1 cellular context compared by ENCODE assay signal in the genomic region with DNA sequence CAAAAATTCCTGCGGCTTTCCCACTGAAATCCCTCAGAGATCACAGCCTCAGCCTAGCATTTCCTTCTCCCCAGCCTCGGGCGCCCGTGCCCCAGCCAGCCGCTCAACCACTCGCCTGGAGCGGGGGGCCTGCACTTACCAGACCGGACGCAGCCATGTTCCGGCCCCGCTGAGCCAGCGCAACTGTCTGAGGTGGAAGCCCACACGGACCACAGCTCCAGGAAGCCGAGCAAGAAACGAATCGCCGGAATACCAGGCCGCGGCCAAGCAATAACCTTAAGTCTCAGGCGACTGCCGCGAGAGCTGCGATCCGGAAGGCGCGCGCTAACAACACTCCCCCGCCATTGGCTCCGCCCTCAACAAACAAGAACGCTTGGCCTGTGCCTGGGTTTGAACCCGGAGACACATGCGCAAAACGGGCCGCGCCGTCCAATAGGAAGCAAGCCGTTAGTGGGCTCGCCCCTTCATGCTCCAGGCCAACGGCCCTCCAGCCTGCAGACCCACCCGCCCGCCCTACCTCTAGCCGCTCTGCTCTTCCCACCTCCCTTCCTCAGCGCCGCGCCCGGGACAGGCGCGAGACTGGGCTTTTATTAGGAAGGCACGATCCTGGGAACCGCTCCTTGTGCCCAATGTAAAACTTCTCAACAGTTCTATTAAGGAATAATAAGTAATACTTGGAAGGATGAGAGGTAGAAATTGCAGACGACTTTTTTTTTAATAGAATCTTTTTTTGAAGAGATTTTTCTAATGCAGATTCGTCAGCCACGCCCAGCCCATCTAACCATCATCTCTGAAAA.
TF ChIP-seq lines count a peak whose summit lies in the region.

A gene with protein sequence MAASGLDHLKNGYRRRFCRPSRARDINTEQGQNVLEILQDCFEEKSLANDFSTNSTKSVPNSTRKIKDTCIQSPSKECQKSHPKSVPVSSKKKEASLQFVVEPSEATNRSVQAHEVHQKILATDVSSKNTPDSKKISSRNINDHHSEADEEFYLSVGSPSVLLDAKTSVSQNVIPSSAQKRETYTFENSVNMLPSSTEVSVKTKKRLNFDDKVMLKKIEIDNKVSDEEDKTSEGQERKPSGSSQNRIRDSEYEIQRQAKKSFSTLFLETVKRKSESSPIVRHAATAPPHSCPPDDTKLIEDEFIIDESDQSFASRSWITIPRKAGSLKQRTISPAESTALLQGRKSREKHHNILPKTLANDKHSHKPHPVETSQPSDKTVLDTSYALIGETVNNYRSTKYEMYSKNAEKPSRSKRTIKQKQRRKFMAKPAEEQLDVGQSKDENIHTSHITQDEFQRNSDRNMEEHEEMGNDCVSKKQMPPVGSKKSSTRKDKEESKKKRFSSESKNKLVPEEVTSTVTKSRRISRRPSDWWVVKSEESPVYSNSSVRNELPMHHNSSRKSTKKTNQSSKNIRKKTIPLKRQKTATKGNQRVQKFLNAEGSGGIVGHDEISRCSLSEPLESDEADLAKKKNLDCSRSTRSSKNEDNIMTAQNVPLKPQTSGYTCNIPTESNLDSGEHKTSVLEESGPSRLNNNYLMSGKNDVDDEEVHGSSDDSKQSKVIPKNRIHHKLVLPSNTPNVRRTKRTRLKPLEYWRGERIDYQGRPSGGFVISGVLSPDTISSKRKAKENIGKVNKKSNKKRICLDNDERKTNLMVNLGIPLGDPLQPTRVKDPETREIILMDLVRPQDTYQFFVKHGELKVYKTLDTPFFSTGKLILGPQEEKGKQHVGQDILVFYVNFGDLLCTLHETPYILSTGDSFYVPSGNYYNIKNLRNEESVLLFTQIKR (minus strand): TSS at position 305 of the 797 bp plus-strand sequence. CDS start 148 bp downstream, at position 157.

TF ChIP-seq in K562, 482 proteins besides CTCF, POLR2A, EP300 and RAD21 (continues in another document):
- TF ChIP-seq, protein P1, sequence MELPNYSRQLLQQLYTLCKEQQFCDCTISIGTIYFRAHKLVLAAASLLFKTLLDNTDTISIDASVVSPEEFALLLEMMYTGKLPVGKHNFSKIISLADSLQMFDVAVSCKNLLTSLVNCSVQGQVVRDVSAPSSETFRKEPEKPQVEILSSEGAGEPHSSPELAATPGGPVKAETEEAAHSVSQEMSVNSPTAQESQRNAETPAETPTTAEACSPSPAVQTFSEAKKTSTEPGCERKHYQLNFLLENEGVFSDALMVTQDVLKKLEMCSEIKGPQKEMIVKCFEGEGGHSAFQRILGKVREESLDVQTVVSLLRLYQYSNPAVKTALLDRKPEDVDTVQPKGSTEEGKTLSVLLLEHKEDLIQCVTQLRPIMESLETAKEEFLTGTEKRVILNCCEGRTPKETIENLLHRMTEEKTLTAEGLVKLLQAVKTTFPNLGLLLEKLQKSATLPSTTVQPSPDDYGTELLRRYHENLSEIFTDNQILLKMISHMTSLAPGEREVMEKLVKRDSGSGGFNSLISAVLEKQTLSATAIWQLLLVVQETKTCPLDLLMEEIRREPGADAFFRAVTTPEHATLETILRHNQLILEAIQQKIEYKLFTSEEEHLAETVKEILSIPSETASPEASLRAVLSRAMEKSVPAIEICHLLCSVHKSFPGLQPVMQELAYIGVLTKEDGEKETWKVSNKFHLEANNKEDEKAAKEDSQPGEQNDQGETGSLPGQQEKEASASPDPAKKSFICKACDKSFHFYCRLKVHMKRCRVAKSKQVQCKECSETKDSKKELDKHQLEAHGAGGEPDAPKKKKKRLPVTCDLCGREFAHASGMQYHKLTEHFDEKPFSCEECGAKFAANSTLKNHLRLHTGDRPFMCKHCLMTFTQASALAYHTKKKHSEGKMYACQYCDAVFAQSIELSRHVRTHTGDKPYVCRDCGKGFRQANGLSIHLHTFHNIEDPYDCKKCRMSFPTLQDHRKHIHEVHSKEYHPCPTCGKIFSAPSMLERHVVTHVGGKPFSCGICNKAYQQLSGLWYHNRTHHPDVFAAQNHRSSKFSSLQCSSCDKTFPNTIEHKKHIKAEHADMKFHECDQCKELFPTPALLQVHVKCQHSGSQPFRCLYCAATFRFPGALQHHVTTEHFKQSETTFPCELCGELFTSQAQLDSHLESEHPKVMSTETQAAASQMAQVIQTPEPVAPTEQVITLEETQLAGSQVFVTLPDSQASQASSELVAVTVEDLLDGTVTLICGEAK (IDR thresholded peaks at IDR 0.05): 0 out of 2 replicates have a peak, but pooled peaks have one; percentile 67
- TF ChIP-seq, protein P1 (CRISPR knock-in tag; IDR thresholded peaks at IDR 0.05): no peak
- TF ChIP-seq XRCC5 (IDR thresholded peaks at IDR 0.05; ENCODE audit: low read depth, low read length) (0 out of 2 replicates have a peak, but pooled peaks have one; percentile 46), HMGXB4 (CRISPR knock-in tag; IDR thresholded peaks at IDR 0.05) (0 out of 2 replicates have a peak, but pooled peaks have one; percentile 29), U2AF2 (optimal IDR thresholded peaks at IDR 0.05; ENCODE audit: low read depth, low read length) (no peak), MXI1 (IDR thresholded peaks at IDR 0.05; ENCODE audit: low read depth, low read length) (0 out of 2 replicates have a peak, but pooled peaks have one; percentile 18), GTF2E2 (tag; IDR thresholded peaks at IDR 0.05) (no peak), USF1 (CRISPR knock-in tag; IDR thresholded peaks at IDR 0.05) (peak; percentile 62; the same call in 1 of the 2 replicates), RBBP5 (IDR thresholded peaks at IDR 0.05; ENCODE audit: borderline replicate concordance, insufficient read depth, low read length, poor library complexity, severe bottlenecking) (peak; percentile 86), MAX (CRISPR knock-in tag; IDR thresholded peaks at IDR 0.05) (peak; percentile 64), RBFOX2 (IDR thresholded peaks at IDR 0.05; ENCODE audit: low read depth, low read length) (peak; percentile 99), ARID4B (CRISPR knock-in tag; IDR thresholded peaks at IDR 0.05) (peak; percentile 75), CXXC5 (CRISPR knock-in tag; IDR thresholded peaks at IDR 0.05) (peak; percentile 82), ELF4 (CRISPR knock-in tag; IDR thresholded peaks at IDR 0.05) (peak; percentile 38; the same call in 1 of the 2 replicates), ZFX (CRISPR knock-in tag; IDR thresholded peaks at IDR 0.05) (peak; percentile 96)
- TF ChIP-seq, protein P2, sequence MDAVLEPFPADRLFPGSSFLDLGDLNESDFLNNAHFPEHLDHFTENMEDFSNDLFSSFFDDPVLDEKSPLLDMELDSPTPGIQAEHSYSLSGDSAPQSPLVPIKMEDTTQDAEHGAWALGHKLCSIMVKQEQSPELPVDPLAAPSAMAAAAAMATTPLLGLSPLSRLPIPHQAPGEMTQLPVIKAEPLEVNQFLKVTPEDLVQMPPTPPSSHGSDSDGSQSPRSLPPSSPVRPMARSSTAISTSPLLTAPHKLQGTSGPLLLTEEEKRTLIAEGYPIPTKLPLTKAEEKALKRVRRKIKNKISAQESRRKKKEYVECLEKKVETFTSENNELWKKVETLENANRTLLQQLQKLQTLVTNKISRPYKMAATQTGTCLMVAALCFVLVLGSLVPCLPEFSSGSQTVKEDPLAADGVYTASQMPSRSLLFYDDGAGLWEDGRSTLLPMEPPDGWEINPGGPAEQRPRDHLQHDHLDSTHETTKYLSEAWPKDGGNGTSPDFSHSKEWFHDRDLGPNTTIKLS (IDR thresholded peaks at IDR 0.05; ENCODE audit: borderline replicate concordance, low read depth): peak; percentile 51; the same call in 1 of the 2 replicates
- TF ChIP-seq, protein P3, sequence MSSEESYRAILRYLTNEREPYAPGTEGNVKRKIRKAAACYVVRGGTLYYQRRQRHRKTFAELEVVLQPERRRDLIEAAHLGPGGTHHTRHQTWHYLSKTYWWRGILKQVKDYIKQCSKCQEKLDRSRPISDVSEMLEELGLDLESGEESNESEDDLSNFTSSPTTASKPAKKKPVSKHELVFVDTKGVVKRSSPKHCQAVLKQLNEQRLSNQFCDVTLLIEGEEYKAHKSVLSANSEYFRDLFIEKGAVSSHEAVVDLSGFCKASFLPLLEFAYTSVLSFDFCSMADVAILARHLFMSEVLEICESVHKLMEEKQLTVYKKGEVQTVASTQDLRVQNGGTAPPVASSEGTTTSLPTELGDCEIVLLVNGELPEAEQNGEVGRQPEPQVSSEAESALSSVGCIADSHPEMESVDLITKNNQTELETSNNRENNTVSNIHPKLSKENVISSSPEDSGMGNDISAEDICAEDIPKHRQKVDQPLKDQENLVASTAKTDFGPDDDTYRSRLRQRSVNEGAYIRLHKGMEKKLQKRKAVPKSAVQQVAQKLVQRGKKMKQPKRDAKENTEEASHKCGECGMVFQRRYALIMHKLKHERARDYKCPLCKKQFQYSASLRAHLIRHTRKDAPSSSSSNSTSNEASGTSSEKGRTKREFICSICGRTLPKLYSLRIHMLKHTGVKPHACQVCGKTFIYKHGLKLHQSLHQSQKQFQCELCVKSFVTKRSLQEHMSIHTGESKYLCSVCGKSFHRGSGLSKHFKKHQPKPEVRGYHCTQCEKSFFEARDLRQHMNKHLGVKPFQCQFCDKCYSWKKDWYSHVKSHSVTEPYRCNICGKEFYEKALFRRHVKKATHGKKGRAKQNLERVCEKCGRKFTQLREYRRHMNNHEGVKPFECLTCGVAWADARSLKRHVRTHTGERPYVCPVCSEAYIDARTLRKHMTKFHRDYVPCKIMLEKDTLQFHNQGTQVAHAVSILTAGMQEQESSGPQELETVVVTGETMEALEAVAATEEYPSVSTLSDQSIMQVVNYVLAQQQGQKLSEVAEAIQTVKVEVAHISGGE (CRISPR knock-in tag; IDR thresholded peaks at IDR 0.05): peak in 1 of 3 experiments; percentile 87; a peak in 2 of 6 replicates
